32 cellular contexts compared by ENCODE assay signal in genomic region chr2:126317797-126318431, GRCh38.
A peak's percentile ranks its signal among the peaks of the same experiment; 100 is the strongest.
DNase-seq lines count a peak whose midpoint lies in the region; ATAC-seq and TF ChIP-seq lines count a peak whose summit lies in the region.
"Had no signal": no experiment of that assay in that cellular context is flagged by ENCODE, and none has a peak within 500 bp of the region (broad histone marks: within the 10 kb centered on the region; RNA-seq: fewer than 3 reads in every experiment).

No MANE protein-coding gene starts in this region.

- no peak overlapping the region for H3K27ac ChIP-seq in breast epithelium
- H3K27ac ChIP-seq in testis, result no peak overlapping the region
- H3K27ac ChIP-seq: coronary artery, HL-60, prostate gland, thyroid gland had no signal

- 76 to 83% methylated on average over 2 of the region's 2 CpGs for WGBS in testis, 2 donors

- no peak for TF ChIP-seq CTCF in MCF 10A (IDR thresholded peaks at IDR 0.05; ENCODE audit: unreplicated experiment)
- no peak for TF ChIP-seq CTCF in breast epithelium (IDR thresholded peaks at IDR 0.05)
- TF ChIP-seq CTCF in fibroblast of mammary gland (conservative IDR thresholded peaks at IDR 0.05; ENCODE audit: control insufficient read depth, insufficient read depth, low read depth, low read length), result no peak
- TF ChIP-seq CTCF in testis (IDR thresholded peaks at IDR 0.05), result no peak

- H3K27ac Mint-ChIP-seq in MCF 10A (ENCODE audit: low read depth, unreplicated experiment), result no peak overlapping the region
- H3K27ac Mint-ChIP-seq: activated naive CD4-positive, alpha-beta T cell treated with anti-CD3 and anti-CD28 coated beads, Interleukin-2, amount 50 U/mL, for 24 hours; activated T-helper 2 cell treated with anti-CD3 and anti-CD28 coated beads, Interferon-gamma antibody, Interleukin-2, Interleukin-4, amounts not matched to agents 10 μg/mL and 5 μg/mL and 100 μg/mL, durations not matched to agents 14 hours and 24 hours and 36 hours; HFFc6; mesothelial cell of epicardium; naive thymus-derived CD4-positive, alpha-beta T cell; stimulated activated naive B cell treated with anti-CD40 and anti-IgM and Interleukin-4, amounts not matched to agents 10 μg/mL and 1 μg/mL and 100 μg/mL, for 72 hours had no signal

- H3K27me3 ChIP-seq in breast epithelium (no peaks in the 10 kb centered on the region), MG63 (no peaks in the 10 kb centered on the region), testis (no peaks in the 10 kb centered on the region)
- H3K27me3 ChIP-seq: thyroid gland had no signal

- ATAC-seq in HG03439 (IDR thresholded peaks at IDR 0.05; ENCODE audit: unreplicated experiment), result no peak
- ATAC-seq: HepG2; left ventricle myocardium superior; naive thymus-derived CD4-positive, alpha-beta T cell had no signal

- intact Hi-C loops in MCF 10A (cut with micrococcal nuclease), result no loop called here
- intact Hi-C loops in breast epithelium (cut with DNase I; ENCODE audit: low total_unique reads), result no loop called here
- intact Hi-C loops in testis (cut with DNase I; ENCODE audit: low total_unique reads), result no loop called here

- H3K36me3 Mint-ChIP-seq in MCF 10A (ENCODE audit: insufficient read depth, unreplicated experiment), result no peaks in the 10 kb centered on the region
- H3K36me3 Mint-ChIP-seq: activated naive CD4-positive, alpha-beta T cell treated with anti-CD3 and anti-CD28 coated beads, Interleukin-2, amount 50 U/mL, for 24 hours; mesothelial cell of epicardium; naive thymus-derived CD4-positive, alpha-beta T cell; stimulated activated naive B cell treated with anti-CD40 and anti-IgM and Interleukin-4, amounts not matched to agents 10 μg/mL and 1 μg/mL and 100 μg/mL, for 72 hours had no signal

- DNase-seq in MCF 10A (ENCODE audit: unreplicated experiment) (peak; percentile 16), breast epithelium (ENCODE audit: low spot score in 2 of 2) (no peak), OCI-M1 (lab: John Stamatoyannopoulos, UW) (peak; percentile 77), fibroblast of mammary gland (ENCODE audit: low read depth) (peak; percentile 0), MG63 (no peak), GM03348 (ENCODE audit: low spot score) (no peak), testis (no peak)
- DNase-seq: activated CD8-positive, alpha-beta memory T cell treated with anti-CD3 and anti-CD28 coated beads, Interleukin-2, amount 50 U/mL, for 4 hours; amygdala; DMS79 treated with DMSO at 0.1 percent for 48 hours; effector memory CD4-positive, alpha-beta T cell; HFFc6; Kasumi-1; left ventricle myocardium superior; naive thymus-derived CD4-positive, alpha-beta T cell; NCI-H1092 treated with DMSO at 0.1 percent for 48 hours; NCI-H187 treated with DMSO at 0.1 percent for 48 hours; NCI-H2171 treated with DMSO at 0.1 percent for 48 hours; NCI-H524; nucleus accumbens; SHP77 treated with DMSO at 0.1 percent for 48 hours; stimulated activated naive B cell treated with anti-CD40 and anti-IgM and Interleukin-4, amounts not matched to agents 10 μg/mL and 1 μg/mL and 100 μg/mL, for 72 hours; T-helper 9 cell; thyroid gland had no signal

- CTCF ChIA-PET in MCF 10A (lab: Yijun Ruan, JAX), result no interaction called here

- H3K4me1 Mint-ChIP-seq in MCF 10A (ENCODE audit: insufficient read depth, unreplicated experiment), result no peaks in the 10 kb centered on the region
- H3K4me1 Mint-ChIP-seq: activated naive CD4-positive, alpha-beta T cell treated with anti-CD3 and anti-CD28 coated beads, Interleukin-2, amount 50 U/mL, for 24 hours; mesothelial cell of epicardium; naive thymus-derived CD4-positive, alpha-beta T cell; stimulated activated naive B cell treated with anti-CD40 and anti-IgM and Interleukin-4, amounts not matched to agents 10 μg/mL and 1 μg/mL and 100 μg/mL, for 72 hours had no signal

- H3K36me3 ChIP-seq in breast epithelium, result no peaks in the 10 kb centered on the region
- no peaks in the 10 kb centered on the region for H3K36me3 ChIP-seq in MG63
- no peaks in the 10 kb centered on the region for H3K36me3 ChIP-seq in testis (ENCODE audit: low read depth, missing control alignments)
- H3K36me3 ChIP-seq: prostate gland, thyroid gland had no signal

- BruUV-seq in MCF 10A (replicated peaks; lab: Mats Ljungman, UMichigan), result no TSS peak

- H3K9me3 Mint-ChIP-seq in MCF 10A (ENCODE audit: unreplicated experiment), result peaks cover 8% of the 10 kb centered on the region
- H3K9me3 Mint-ChIP-seq: activated naive CD4-positive, alpha-beta T cell treated with anti-CD3 and anti-CD28 coated beads, Interleukin-2, amount 50 U/mL, for 24 hours; activated T-helper 2 cell treated with anti-CD3 and anti-CD28 coated beads, Interferon-gamma antibody, Interleukin-2, Interleukin-4, amounts not matched to agents 10 μg/mL and 5 μg/mL and 100 μg/mL, durations not matched to agents 14 hours and 24 hours and 36 hours; mesothelial cell of epicardium; stimulated activated naive B cell treated with anti-CD40 and anti-IgM and Interleukin-4, amounts not matched to agents 10 μg/mL and 1 μg/mL and 100 μg/mL, for 72 hours had no signal

- H3K9me3 ChIP-seq in breast epithelium, result no peaks in the 10 kb centered on the region
- no peaks in the 10 kb centered on the region for H3K9me3 ChIP-seq in MG63
- no peaks in the 10 kb centered on the region for H3K9me3 ChIP-seq in testis
- H3K9me3 ChIP-seq: prostate gland, thyroid gland had no signal

- H3K4me3 ChIP-seq in breast epithelium (no peak overlapping the region), fibroblast of mammary gland (ENCODE audit: control insufficient read depth, low read depth, low read length) (no peak overlapping the region), MG63 (no peak overlapping the region), testis (no peak overlapping the region)
- H3K4me3 ChIP-seq: coronary artery, prostate gland, thyroid gland had no signal

- H3K4me3 Mint-ChIP-seq in MCF 10A (ENCODE audit: unreplicated experiment), result no peak overlapping the region
- H3K4me3 Mint-ChIP-seq: activated naive CD4-positive, alpha-beta T cell treated with anti-CD3 and anti-CD28 coated beads, Interleukin-2, amount 50 U/mL, for 24 hours; HFFc6; mesothelial cell of epicardium; naive thymus-derived CD4-positive, alpha-beta T cell; stimulated activated naive B cell treated with anti-CD40 and anti-IgM and Interleukin-4, amounts not matched to agents 10 μg/mL and 1 μg/mL and 100 μg/mL, for 72 hours had no signal

- POLR2A ChIA-PET in MCF 10A (lab: Yijun Ruan, JAX), result no interaction called here

- H3K4me1 ChIP-seq in breast epithelium (no peaks in the 10 kb centered on the region), testis (no peaks in the 10 kb centered on the region)
- H3K4me1 ChIP-seq: prostate gland, thyroid gland had no signal

- TF ChIP-seq POLR2A in breast epithelium (IDR thresholded peaks at IDR 0.05) (no peak), testis (IDR thresholded peaks at IDR 0.05) (no peak)

- no peaks in the 10 kb centered on the region for H3K27me3 Mint-ChIP-seq in MCF 10A (ENCODE audit: insufficient read depth, unreplicated experiment)
- H3K27me3 Mint-ChIP-seq: stimulated activated naive B cell treated with anti-CD40 and anti-IgM and Interleukin-4, amounts not matched to agents 10 μg/mL and 1 μg/mL and 100 μg/mL, for 72 hours had no signal

Comparison
In these comparisons a context has a peak if more than half of its experiments do, and no peak if none do; other contexts are left out.
1. DNase-seq: peak in MCF 10A (single experiment), OCI-M1 (single experiment) and fibroblast of mammary gland (single experiment); none in breast epithelium (0 of 2), MG63 (single experiment), GM03348 (single experiment) and testis (single experiment).